ENCODE assay signal across 8 cellular contexts in genomic region chr6:30130887-30131862, GRCh38. TPM values are rescaled to one million over a fixed set of nuclear protein-coding genes. Genes with fewer than 3 reads are reported as not detected.
DNase-seq lines count a peak whose midpoint lies in the region; ATAC-seq and TF ChIP-seq lines count a peak whose summit lies in the region.

No MANE protein-coding gene starts in this region.

- no peak overlapping the region for H3K4me3 ChIP-seq in thoracic aorta

- no peaks in the 10 kb centered on the region for H3K36me3 ChIP-seq in thoracic aorta

- peak; percentile 72 for ATAC-seq in GM18520 (IDR thresholded peaks at IDR 0.05; ENCODE audit: unreplicated experiment)
- peak; percentile 20 for ATAC-seq in thoracic aorta (ENCODE audit: insufficient number of reproducible peaks, low FRiP score, low read depth)

- no peaks in the 10 kb centered on the region for H3K9me3 ChIP-seq in thoracic aorta

- DNase-seq in AG08395 (ENCODE audit: low spot score) (peak; percentile 88), M059J (ENCODE audit: low read depth) (peak; percentile 92), SK-MEL-5 (ENCODE audit: low read depth, low spot score) (peak; percentile 83), foreskin melanocyte (peak; percentile 50), occipital lobe (lab: John Stamatoyannopoulos, UW) (peak; percentile 7), thoracic aorta (ENCODE audit: low spot score) (no peak)
- peak; percentile 86 for DNase-seq in activated effector memory CD4-positive, alpha-beta T cell treated with anti-CD3 and anti-CD28 coated beads, Interleukin-2, amount 50 U/mL, for 16 hours

- H3K27ac ChIP-seq in thoracic aorta, result no peak overlapping the region

- H3K4me1 ChIP-seq in thoracic aorta (ENCODE audit: control insufficient read depth in 1 of 2, low read depth in 2 of 2), result peaks cover 0 to 9% of the 10 kb centered on the region in 2 donors

- TF ChIP-seq CTCF in thoracic aorta (IDR thresholded peaks at IDR 0.05), result peak; percentile 89

- H3K27me3 ChIP-seq in thoracic aorta (replicated peaks; ENCODE audit: insufficient read depth), result no peaks in the 10 kb centered on the region

- in situ Hi-C loops in SK-MEL-5 (cut with HindIII; ENCODE audit: low pct_unique_long_range_greater_than_20kb, low sequenced_read_pairs), result no loop called here

RNA-seq across cellular contexts. Expression of gene TRIM40, which starts 4.8 kb away (rescaled TPM):
- not detected in 2 replicates for total RNA-seq in M059J (2014; rRNA removed; shearing (Covaris generic))
- total RNA-seq in SK-MEL-5 (2014; rRNA removed; shearing (Covaris generic)), result not detected in 2 replicates
- polyA plus RNA-seq in SK-MEL-5 (2015; cell fraction: cytosol; rRNA removed), result not detected in 2 replicates
- not detected in 2 replicates for polyA plus RNA-seq in SK-MEL-5 (2015; cell fraction: nucleus; rRNA removed)
- total RNA-seq in occipital lobe, result not detected
- not detected for total RNA-seq in thoracic aorta

RNA-seq across cellular contexts. Expression of gene TRIM31, which starts 18.3 kb away (rescaled TPM):
- not detected in 2 replicates for total RNA-seq in M059J (2014; rRNA removed; shearing (Covaris generic))
- not detected in 2 replicates for total RNA-seq in SK-MEL-5 (2014; rRNA removed; shearing (Covaris generic))
- not detected in 2 replicates for polyA plus RNA-seq in SK-MEL-5 (2015; cell fraction: cytosol; rRNA removed)
- not detected in 2 replicates for polyA plus RNA-seq in SK-MEL-5 (2015; cell fraction: nucleus; rRNA removed)
- total RNA-seq in occipital lobe, result not detected
- total RNA-seq in thoracic aorta, result 1 to 10 TPM in 1 of 2 donors, not detected in 1; 2.0 TPM

RNA-seq across cellular contexts. Expression of gene TRIM10, which starts 29.8 kb away (rescaled TPM):
- not detected in 2 replicates for total RNA-seq in M059J (2014; rRNA removed; shearing (Covaris generic))
- total RNA-seq in SK-MEL-5 (2014; rRNA removed; shearing (Covaris generic)), result not detected in 2 replicates
- not detected in 2 replicates for polyA plus RNA-seq in SK-MEL-5 (2015; cell fraction: cytosol; rRNA removed)
- polyA plus RNA-seq in SK-MEL-5 (2015; cell fraction: nucleus; rRNA removed), result not detected in 2 replicates
- 0.31 TPM for total RNA-seq in occipital lobe
- not detected for total RNA-seq in thoracic aorta

RNA-seq across cellular contexts. Expression of gene TRIM15, which starts 32.2 kb away (rescaled TPM):
- not detected in 2 replicates for total RNA-seq in M059J (2014; rRNA removed; shearing (Covaris generic))
- not detected in 2 replicates for total RNA-seq in SK-MEL-5 (2014; rRNA removed; shearing (Covaris generic))
- not detected in 2 replicates for polyA plus RNA-seq in SK-MEL-5 (2015; cell fraction: cytosol; rRNA removed)
- polyA plus RNA-seq in SK-MEL-5 (2015; cell fraction: nucleus; rRNA removed), result not detected in 2 replicates
- total RNA-seq in occipital lobe (not detected), thoracic aorta (not detected)

RNA-seq across cellular contexts. Expression of gene RNF39, which starts 55.6 kb away (rescaled TPM):
- 0.20 TPM in 1 of 2 replicates, not detected in the other for total RNA-seq in M059J (2014; rRNA removed; shearing (Covaris generic))
- total RNA-seq in SK-MEL-5 (2014; rRNA removed; shearing (Covaris generic)), result not detected in 2 replicates
- polyA plus RNA-seq in SK-MEL-5 (2015; cell fraction: cytosol; rRNA removed), result not detected in 2 replicates
- not detected in 2 replicates for polyA plus RNA-seq in SK-MEL-5 (2015; cell fraction: nucleus; rRNA removed)
- total RNA-seq in occipital lobe, result not detected
- total RNA-seq in thoracic aorta, result not detected
